2 cellular contexts compared by ENCODE assay signal in genomic region chr10:49264177-49264677, GRCh38.
TF ChIP-seq lines count a peak whose summit lies in the region.

No MANE protein-coding gene starts in this region.

TF ChIP-seq in IMR-90, 13 proteins besides CTCF, POLR2A, EP300 and RAD21:
- TF ChIP-seq ELK1 (IDR thresholded peaks at IDR 0.05; ENCODE audit: borderline replicate concordance, low read depth, low read length) (no peak), MAFK (IDR thresholded peaks at IDR 0.05; ENCODE audit: low read depth, low read length) (peak; percentile 52)
TF ChIP-seq in IMR-90: peak in this region for 1.

TF ChIP-seq in WTC11, 78 proteins besides CTCF, POLR2A, EP300 and RAD21:
- no peak for TF ChIP-seq ESRRA (CRISPR knock-in tag; IDR thresholded peaks at IDR 0.05; ENCODE audit: borderline replicate concordance)
